ENCODE assay signal across 8 cellular contexts in genomic region chr2:71129114-71129890, GRCh38. TPM values are rescaled to one million over a fixed set of nuclear protein-coding genes. Genes with fewer than 3 reads are reported as not detected.
DNase-seq lines count a peak whose midpoint lies in the region; ATAC-seq and TF ChIP-seq lines count a peak whose summit lies in the region.

No MANE protein-coding gene starts in this region.

- peaks cover 13% of the 10 kb centered on the region for H3K4me1 Mint-ChIP-seq in activated T-helper 2 cell treated with anti-CD3 and anti-CD28 coated beads, Interferon-gamma antibody, Interleukin-2, Interleukin-4, amounts not matched to agents 10 μg/mL and 5 μg/mL and 100 μg/mL, durations not matched to agents 14 hours and 24 hours and 36 hours (ENCODE audit: low read depth)

- peak overlapping the region; percentile 96 for H3K56ac ChIP-seq in mesendoderm (ENCODE audit: low read length)

- 0% methylated on average over 17 of the region's 17 CpGs for WGBS in body of pancreas, 2 donors
- no CpG with 5 or more reads among the region's 17 CpGs for WGBS in mesendoderm (ENCODE audit: extremely low coverage, insufficient coverage, low lambda C conversion rate)

- peak in 1 of 7 experiments; percentile 8 for TF ChIP-seq CTCF in body of pancreas (IDR thresholded peaks at IDR 0.05)

- peak overlapping the region; percentile 1 for H4K5ac ChIP-seq in mesendoderm (ENCODE audit: low read length)

- H3K9me3 ChIP-seq in BLaER1: no peaks in the 10 kb centered on the region
- no peaks in the 10 kb centered on the region for H3K9me3 ChIP-seq in body of pancreas

- H3K36me3 Mint-ChIP-seq in activated T-helper 2 cell treated with anti-CD3 and anti-CD28 coated beads, Interferon-gamma antibody, Interleukin-2, Interleukin-4, amounts not matched to agents 10 μg/mL and 5 μg/mL and 100 μg/mL, durations not matched to agents 14 hours and 24 hours and 36 hours (ENCODE audit: low read depth): peaks cover 11% of the 10 kb centered on the region

- peak overlapping the region; percentile 87 for H3K27ac ChIP-seq in BLaER1
- H3K27ac ChIP-seq in body of pancreas: peak overlapping the region; percentile 89 to 98 (median 96)
- H3K27ac ChIP-seq in mesendoderm (ENCODE audit: low read depth, low read length): peak overlapping the region; percentile 42

- H3K27ac Mint-ChIP-seq in activated T-helper 2 cell treated with anti-CD3 and anti-CD28 coated beads, Interferon-gamma antibody, Interleukin-2, Interleukin-4, amounts not matched to agents 10 μg/mL and 5 μg/mL and 100 μg/mL, durations not matched to agents 14 hours and 24 hours and 36 hours: no peak overlapping the region

- no peak overlapping the region for H2AK5ac ChIP-seq in mesendoderm (ENCODE audit: low read length)

- H3K36me3 ChIP-seq in BLaER1 (peaks cover 20% of the 10 kb centered on the region), body of pancreas (replicated peaks in 1 of 2; ENCODE audit: insufficient read depth in 1 of 2, low read depth in 2 of 2) (peaks cover 0 to 5% of the 10 kb centered on the region in 2 donors), mesendoderm (ENCODE audit: control insufficient read depth, insufficient read depth, low read length) (no peaks in the 10 kb centered on the region)

- H3K9me3 Mint-ChIP-seq in activated T-helper 2 cell treated with anti-CD3 and anti-CD28 coated beads, Interferon-gamma antibody, Interleukin-2, Interleukin-4, amounts not matched to agents 10 μg/mL and 5 μg/mL and 100 μg/mL, durations not matched to agents 14 hours and 24 hours and 36 hours: no peaks in the 10 kb centered on the region

- H3K9ac ChIP-seq in BLaER1: peak overlapping the region; percentile 90
- H3K9ac ChIP-seq in mesendoderm (ENCODE audit: low read length): peak overlapping the region; percentile 96

- TF ChIP-seq POLR2A in body of pancreas (IDR thresholded peaks at IDR 0.05): no peak

- peaks cover 4% of the 10 kb centered on the region for H3K79me1 ChIP-seq in mesendoderm (ENCODE audit: low read length)

- peaks cover 24% of the 10 kb centered on the region for H3K79me2 ChIP-seq in mesendoderm (ENCODE audit: control insufficient read depth, insufficient read depth, low read length)

- H3K4me3 ChIP-seq in BLaER1: peak overlapping the region; percentile 84
- peak overlapping the region; percentile 63 to 95 for H3K4me3 ChIP-seq in body of pancreas
- H3K4me3 ChIP-seq in mesendoderm (ENCODE audit: low read length): peak overlapping the region; percentile 79

- peaks cover 37% of the 10 kb centered on the region for H3K4me1 ChIP-seq in BLaER1
- H3K4me1 ChIP-seq in body of pancreas: peaks cover 39% of the 10 kb centered on the region
- H3K4me1 ChIP-seq in mesendoderm (ENCODE audit: control insufficient read depth, low read depth, low read length): peaks cover 2% of the 10 kb centered on the region

- no peak overlapping the region for H2BK120ac ChIP-seq in mesendoderm (ENCODE audit: low read depth, low read length)

- H2BK5ac ChIP-seq in mesendoderm (ENCODE audit: low read length): peak overlapping the region; percentile 69

- H4K20me1 ChIP-seq in BLaER1: peaks cover 25% of the 10 kb centered on the region

- no peaks in the 10 kb centered on the region for H3K27me3 Mint-ChIP-seq in activated T-helper 2 cell treated with anti-CD3 and anti-CD28 coated beads, Interferon-gamma antibody, Interleukin-2, Interleukin-4, amounts not matched to agents 10 μg/mL and 5 μg/mL and 100 μg/mL, durations not matched to agents 14 hours and 24 hours and 36 hours (ENCODE audit: low read depth)

- no peak overlapping the region for H3K4me3 Mint-ChIP-seq in activated T-helper 2 cell treated with anti-CD3 and anti-CD28 coated beads, Interferon-gamma antibody, Interleukin-2, Interleukin-4, amounts not matched to agents 10 μg/mL and 5 μg/mL and 100 μg/mL, durations not matched to agents 14 hours and 24 hours and 36 hours (ENCODE audit: low read depth)

- no peak overlapping the region for H3K18ac ChIP-seq in mesendoderm (ENCODE audit: low read length)

- H4K8ac ChIP-seq in mesendoderm (ENCODE audit: low read depth, low read length): no peak overlapping the region

- no peak overlapping the region for H3K4ac ChIP-seq in mesendoderm (ENCODE audit: low read depth, low read length)

- H3K4me2 ChIP-seq in BLaER1 (peak overlapping the region; percentile 67), mesendoderm (ENCODE audit: low read length) (peak overlapping the region; percentile 74)

- ATAC-seq in HG02885 (IDR thresholded peaks at IDR 0.05; ENCODE audit: poor library complexity, unreplicated experiment) (peak; percentile 1), body of pancreas (no peak), GM18520 (IDR thresholded peaks at IDR 0.05; ENCODE audit: unreplicated experiment) (no peak)

- no peak overlapping the region for H2BK15ac ChIP-seq in mesendoderm (replicated peaks; ENCODE audit: low read depth)

- no peak overlapping the region for H3K23ac ChIP-seq in mesendoderm (ENCODE audit: low read length)

- DNase-seq in body of pancreas (no peak), mesendoderm (peak; percentile 22), GF-D8 (lab: John Stamatoyannopoulos, UW) (no peak), DMS153 treated with DMSO at 0.1 percent for 48 hours (lab: John Stamatoyannopoulos, UW; ENCODE audit: unreplicated experiment) (no peak)
- no peak for DNase-seq in activated T-helper 2 cell treated with anti-CD3 and anti-CD28 coated beads, Interferon-gamma antibody, Interleukin-2, Interleukin-4, amounts not matched to agents 10 μg/mL and 5 μg/mL and 100 μg/mL, durations not matched to agents 14 hours and 24 hours and 36 hours (ENCODE audit: low spot score)

- intact Hi-C loops in body of pancreas (cut with DNase I): no loop called here
- intact Hi-C loops in activated T-helper 2 cell treated with anti-CD3 and anti-CD28 coated beads, Interferon-gamma antibody, Interleukin-2, Interleukin-4, amounts not matched to agents 10 μg/mL and 5 μg/mL and 100 μg/mL, durations not matched to agents 14 hours and 24 hours and 36 hours (cut with micrococcal nuclease): no loop called here

- H3K27me3 ChIP-seq in BLaER1 (no peaks in the 10 kb centered on the region), body of pancreas (no peaks in the 10 kb centered on the region), mesendoderm (ENCODE audit: insufficient read depth, low read length, poor library complexity) (no peaks in the 10 kb centered on the region)

RNA-seq across cellular contexts. Expression of gene MCEE, which starts 0.7 kb away (rescaled TPM):
- total RNA-seq in body of pancreas: 10 to 100 TPM; 10.1 to 24.7 TPM
- polyA plus RNA-seq in mesendoderm (2013, experiment 1 of 2): 11.7 TPM
- 13.1 TPM for polyA plus RNA-seq in mesendoderm (2013, experiment 2 of 2)
- total RNA-seq in activated T-helper 2 cell treated with anti-CD3 and anti-CD28 coated beads, Interferon-gamma antibody, Interleukin-2, Interleukin-4, amounts not matched to agents 10 μg/mL and 5 μg/mL and 100 μg/mL, durations not matched to agents 14 hours and 24 hours and 36 hours: 12.8 and 14.3 TPM in 2 replicates

RNA-seq across cellular contexts. Expression of gene MPHOSPH10, which starts 1.1 kb away (rescaled TPM):
- total RNA-seq in body of pancreas: 10 to 100 TPM; 15.0 to 19.1 TPM
- polyA plus RNA-seq in mesendoderm (2013, experiment 1 of 2): 68.9 TPM
- 69.7 TPM for polyA plus RNA-seq in mesendoderm (2013, experiment 2 of 2)
- total RNA-seq in activated T-helper 2 cell treated with anti-CD3 and anti-CD28 coated beads, Interferon-gamma antibody, Interleukin-2, Interleukin-4, amounts not matched to agents 10 μg/mL and 5 μg/mL and 100 μg/mL, durations not matched to agents 14 hours and 24 hours and 36 hours: 52.3 and 54.3 TPM in 2 replicates

Comparison
In these comparisons a context has a peak if more than half of its experiments do, and no peak if none do; other contexts are left out.
1. H3K27ac ChIP-seq: peak in every context shown above with its lines; median percentile 96 in body of pancreas; 87 in BLaER1; 42 in mesendoderm.